In genomic region chr4:163755013-163755412, GRCh38 we compare ENCODE assay signal across 8 cellular contexts.
DNase-seq lines count a peak whose midpoint lies in the region; ATAC-seq and TF ChIP-seq lines count a peak whose summit lies in the region.

No MANE protein-coding gene starts in this region.

- peak; percentile 38 for TF ChIP-seq CTCF in MCF 10A (IDR thresholded peaks at IDR 0.05; ENCODE audit: unreplicated experiment)
- no peak for TF ChIP-seq CTCF in breast epithelium (IDR thresholded peaks at IDR 0.05)
- peak; percentile 67 for TF ChIP-seq CTCF in PC-3 (conservative IDR thresholded peaks at IDR 0.05; ENCODE audit: low read depth, low read length)
- peak; percentile 27 for TF ChIP-seq CTCF in lower lobe of right lung (IDR thresholded peaks at IDR 0.05)

- no peaks in the 10 kb centered on the region for H3K27me3 Mint-ChIP-seq in MCF 10A (ENCODE audit: insufficient read depth, unreplicated experiment)

- H3K9me3 Mint-ChIP-seq in MCF 10A (ENCODE audit: unreplicated experiment): no peaks in the 10 kb centered on the region

- H3K4me3 ChIP-seq in breast epithelium: no peak overlapping the region
- no peak overlapping the region for H3K4me3 ChIP-seq in PC-3 (ENCODE audit: low read length)
- no peak overlapping the region for H3K4me3 ChIP-seq in lower lobe of right lung

- H4K20me1 ChIP-seq in PC-3 (ENCODE audit: low read length): no peaks in the 10 kb centered on the region

- H3K4me3 Mint-ChIP-seq in MCF 10A (ENCODE audit: unreplicated experiment): no peak overlapping the region

- H3K36me3 Mint-ChIP-seq in MCF 10A (ENCODE audit: insufficient read depth, unreplicated experiment): no peaks in the 10 kb centered on the region

- H3K36me3 ChIP-seq in breast epithelium (no peaks in the 10 kb centered on the region), PC-3 (ENCODE audit: low read depth, low read length) (no peaks in the 10 kb centered on the region), lower lobe of right lung (no peaks in the 10 kb centered on the region)

- H3K4me1 ChIP-seq in breast epithelium: no peaks in the 10 kb centered on the region
- H3K4me1 ChIP-seq in PC-3 (ENCODE audit: insufficient read depth, low read length): no peaks in the 10 kb centered on the region
- H3K4me1 ChIP-seq in lower lobe of right lung: no peaks in the 10 kb centered on the region

- no peaks in the 10 kb centered on the region for H3K4me1 Mint-ChIP-seq in MCF 10A (ENCODE audit: insufficient read depth, unreplicated experiment)

- H3K4me2 ChIP-seq in PC-3 (ENCODE audit: low read length): no peak overlapping the region

- H3K27ac Mint-ChIP-seq in MCF 10A (ENCODE audit: low read depth, unreplicated experiment): no peak overlapping the region

- no peak for TF ChIP-seq POLR2A in breast epithelium (IDR thresholded peaks at IDR 0.05)

- ATAC-seq in HG03025 (IDR thresholded peaks at IDR 0.05; ENCODE audit: low FRiP score, unreplicated experiment) (peak; percentile 63), PC-3 (peak; percentile 55), lower lobe of right lung (no peak)

- POLR2A ChIA-PET in MCF 10A (lab: Yijun Ruan, JAX) (no interaction called here), PC-3 (lab: Charles Lee; ENCODE audit: unreplicated experiment) (no interaction called here)

- no peaks in the 10 kb centered on the region for H3K79me2 ChIP-seq in PC-3 (ENCODE audit: low read length)

- H3K9me2 ChIP-seq in PC-3 (replicated peaks; ENCODE audit: low read length): no peaks in the 10 kb centered on the region

- CTCF ChIA-PET in MCF 10A (lab: Yijun Ruan, JAX): interaction anchor here (0.6 to 2.9 kb wide), 5 partner anchors 74 to 743 kb away, joined by 3 to 24 read pairs (median 9); no protein-coding TSS in a partner anchor
- CTCF ChIA-PET in PC-3 (lab: Charles Lee): interaction anchor here (1.0 kb wide), 1 partner anchor 199 kb away, joined by 11 read pairs; no protein-coding TSS in a partner anchor

- H2AFZ ChIP-seq in PC-3 (ENCODE audit: low read length): peak overlapping the region; percentile 16; the same call in 1 of the 2 replicates

- no peaks in the 10 kb centered on the region for H3F3A ChIP-seq in PC-3 (ENCODE audit: low read length, unreplicated experiment)

- BruUV-seq in MCF 10A (replicated peaks; lab: Mats Ljungman, UMichigan): no TSS peak
- no TSS peak for BruUV-seq in PC-3 (replicated peaks; lab: Mats Ljungman, UMichigan)

- DNase-seq in MCF 10A (ENCODE audit: unreplicated experiment) (peak; percentile 49), breast epithelium (ENCODE audit: low spot score in 2 of 2) (no peak), PC-3 (peak; percentile 51), lower lobe of right lung (no peak), COLO668 (lab: John Stamatoyannopoulos, UW; ENCODE audit: unreplicated experiment) (no peak), occipital lobe (lab: John Stamatoyannopoulos, UW) (no peak), cerebellar nuclear complex (lab: John Stamatoyannopoulos, UW) (no peak)

- H3K27ac ChIP-seq in breast epithelium (no peak overlapping the region), PC-3 (ENCODE audit: low read length) (no peak overlapping the region), lower lobe of right lung (no peak overlapping the region)

- no peaks in the 10 kb centered on the region for H3K27me3 ChIP-seq in breast epithelium
- H3K27me3 ChIP-seq in PC-3 (ENCODE audit: low read length): no peaks in the 10 kb centered on the region
- no peaks in the 10 kb centered on the region for H3K27me3 ChIP-seq in lower lobe of right lung (ENCODE audit: low read depth)

- H3K9me3 ChIP-seq in breast epithelium (no peaks in the 10 kb centered on the region), PC-3 (ENCODE audit: low read length) (no peaks in the 10 kb centered on the region), lower lobe of right lung (no peaks in the 10 kb centered on the region)

- no peak overlapping the region for H3K9ac ChIP-seq in PC-3 (ENCODE audit: low read length)

- intact Hi-C loops in MCF 10A (cut with micrococcal nuclease) (loop anchor here (1.0 to 5.0 kb wide), 5 partner anchors 76 to 1258 kb away; no protein-coding TSS in a partner anchor), breast epithelium (cut with DNase I; ENCODE audit: low total_unique reads) (no loop called here), PC-3 (cut with micrococcal nuclease) (loop anchor here (1.0 to 5.0 kb wide), 5 partner anchors 76 to 992 kb away; no protein-coding TSS in a partner anchor), lower lobe of right lung (cut with DNase I) (no loop called here)

Comparison
In these comparisons a context has a peak if more than half of its experiments do, and no peak if none do; other contexts are left out.
1. DNase-seq: peak in MCF 10A (single experiment) and PC-3 (single experiment); none in breast epithelium (0 of 2), lower lobe of right lung (single experiment), COLO668 (single experiment), occipital lobe (single experiment) and cerebellar nuclear complex (0 of 2).
2. CTCF ChIP-seq: peak in MCF 10A (single experiment), PC-3 (single experiment) and lower lobe of right lung (single experiment); none in breast epithelium (0 of 3).
3. intact Hi-C loops: an anchor here in MCF 10A (1.0 to 5.0 kb wide) and PC-3 (1.0 to 5.0 kb wide); none called in breast epithelium and lower lobe of right lung.
4. ATAC-seq: peak in HG03025 (single experiment) and PC-3 (single experiment); none in lower lobe of right lung (0 of 2).